1 cellular context compared by ENCODE assay signal in genomic region chrX:40016702-40017101, GRCh38.
TF ChIP-seq lines count a peak whose summit lies in the region.

No MANE protein-coding gene starts in this region.

TF ChIP-seq in A549, 52 proteins besides CTCF, POLR2A, EP300 and RAD21 (continued from another document):
- TF ChIP-seq ELK1 (IDR thresholded peaks at IDR 0.05; ENCODE audit: low read depth, low read length) = no peak
